Comparison of ENCODE assay signal across 8 cellular contexts in the genomic region with DNA sequence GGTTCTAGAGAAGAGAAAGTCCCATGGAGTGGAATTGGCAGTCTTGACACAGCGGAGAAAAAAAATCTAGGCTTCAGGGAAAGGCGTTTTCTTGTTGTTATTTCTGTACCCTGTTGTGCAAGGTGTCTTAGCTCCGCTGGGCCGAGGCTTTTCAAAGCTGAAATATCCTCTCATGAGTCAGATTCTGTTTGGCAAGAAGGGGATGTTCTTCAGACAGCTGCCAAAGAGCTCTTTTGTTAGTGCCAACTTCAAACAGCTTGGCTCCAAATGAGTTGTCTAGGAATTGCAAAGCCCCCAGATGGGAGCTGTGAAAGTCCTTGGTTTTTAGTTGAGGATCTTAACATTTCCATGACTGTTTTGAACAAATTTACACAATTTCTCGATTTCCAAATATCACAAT. TPM values are rescaled to one million over a fixed set of nuclear protein-coding genes. Genes with fewer than 3 reads are reported as not detected.
DNase-seq lines count a peak whose midpoint lies in the region; ATAC-seq and TF ChIP-seq lines count a peak whose summit lies in the region.

No MANE protein-coding gene starts in this region.

- H3K27ac ChIP-seq in HL-60 (replicated peaks) = peak overlapping the region; percentile 0; the same call in 1 of the 2 replicates
- peak overlapping the region; percentile 86 to 92 for H3K27ac ChIP-seq in right atrium auricular region

- H3K4me1 Mint-ChIP-seq in activated naive CD8-positive, alpha-beta T cell (ENCODE audit: low read depth) = peaks cover 42% of the 10 kb centered on the region

- H3K36me3 ChIP-seq in right atrium auricular region = peaks cover 36% of the 10 kb centered on the region

- H3K9me3 ChIP-seq in right atrium auricular region = no peaks in the 10 kb centered on the region

- TF ChIP-seq CTCF in HL-60 (IDR thresholded peaks at IDR 0.05; ENCODE audit: insufficient read depth, low read length) (no peak), right atrium auricular region (IDR thresholded peaks at IDR 0.05) (no peak)

- no peaks in the 10 kb centered on the region for H3K9me3 Mint-ChIP-seq in activated naive CD8-positive, alpha-beta T cell (ENCODE audit: low read depth)

- intact Hi-C loops in sciatic nerve (cut with DNase I) = no loop called here

- H3K27me3 Mint-ChIP-seq in activated naive CD8-positive, alpha-beta T cell = no peaks in the 10 kb centered on the region

- no peak overlapping the region for H3K27ac Mint-ChIP-seq in activated naive CD8-positive, alpha-beta T cell

- ATAC-seq in sciatic nerve (peak; percentile 43), HG03039 (IDR thresholded peaks at IDR 0.05; ENCODE audit: unreplicated experiment) (no peak), HG02885 (IDR thresholded peaks at IDR 0.05; ENCODE audit: poor library complexity, unreplicated experiment) (no peak), GM18520 (IDR thresholded peaks at IDR 0.05; ENCODE audit: unreplicated experiment) (no peak)

- peak overlapping the region; percentile 97 for H3K4me3 Mint-ChIP-seq in activated naive CD8-positive, alpha-beta T cell

- DNase-seq in AG08396 (ENCODE audit: low spot score) (peak; percentile 78), HL-60 (ENCODE audit: low read depth in 1 of 2, low spot score in 1 of 2) (peak; percentile 66 to 80), right atrium auricular region (ENCODE audit: low spot score) (peak; percentile 90), sciatic nerve (ENCODE audit: low spot score) (no peak)

- H3K4me3 ChIP-seq in HL-60 (replicated peaks; ENCODE audit: insufficient read depth, low read length) (peak overlapping the region; percentile 84), right atrium auricular region (peak overlapping the region in 1 of 2 donors; percentile 96)

- no peaks in the 10 kb centered on the region for H3K27me3 ChIP-seq in HL-60 (ENCODE audit: insufficient read depth, poor library complexity, severe bottlenecking)
- no peaks in the 10 kb centered on the region for H3K27me3 ChIP-seq in right atrium auricular region

- H3K36me3 Mint-ChIP-seq in activated naive CD8-positive, alpha-beta T cell = no peaks in the 10 kb centered on the region

- peaks cover 0 to 31% of the 10 kb centered on the region in 2 donors for H3K4me1 ChIP-seq in right atrium auricular region

RNA-seq across cellular contexts. Expression of a gene that starts 2.3 kb away (rescaled TPM):
- total RNA-seq in right atrium auricular region = 10 to 100 TPM; 49.4 to 67.9 TPM
- 27.1 TPM for total RNA-seq in sciatic nerve

RNA-seq across cellular contexts. Expression of a gene that starts 45.6 kb away (rescaled TPM):
- 10 to 100 TPM; 15.0 to 36.7 TPM for total RNA-seq in right atrium auricular region
- total RNA-seq in sciatic nerve = 0.36 TPM

RNA-seq across cellular contexts. Expression of a gene that starts 57.8 kb away (rescaled TPM):
- total RNA-seq in right atrium auricular region = 1 to 10 TPM; 4.0 to 4.2 TPM
- 3.7 TPM for total RNA-seq in sciatic nerve

RNA-seq across cellular contexts. Expression of a gene that starts 57.9 kb away (rescaled TPM):
- total RNA-seq in right atrium auricular region = 10 to 100 TPM; 11.6 to 13.1 TPM
- total RNA-seq in sciatic nerve = 9.3 TPM

Comparison
In these comparisons a context has a peak if more than half of its experiments do, and no peak if none do; other contexts are left out.
1. RNA of a gene that starts 45.6 kb away (total RNA-seq): 15.0 to 36.7 TPM in right atrium auricular region; 0.36 TPM in sciatic nerve (single experiment); every median in the first group is over 10 times any median in the second.